In genomic region chrX:94831364-94831763, GRCh38 we compare ENCODE assay signal across 8 cellular contexts.
DNase-seq lines count a peak whose midpoint lies in the region; ATAC-seq, FAIRE-seq and TF ChIP-seq lines count a peak whose summit lies in the region.

No MANE protein-coding gene starts in this region.

- no peak for TF ChIP-seq POLR2A in upper lobe of left lung (IDR thresholded peaks at IDR 0.05)

- H3K4me1 Mint-ChIP-seq in activated T-cell treated with anti-CD3 and anti-CD28 coated beads, Interleukin-2, amount 50 U/mL, for 24 hours (ENCODE audit: low read depth): no peaks in the 10 kb centered on the region

- FAIRE-seq in RCC 7860 (lab: Jason Lieb, UNC) (peak; percentile 73), kidney (lab: Jason Lieb, UNC) (peak; percentile 77), urothelium cell line (lab: Jason Lieb, UNC) (no peak)

- H3K36me3 ChIP-seq in BJ (ENCODE audit: control insufficient read depth, insufficient read depth, low read length): no peaks in the 10 kb centered on the region
- H3K36me3 ChIP-seq in kidney (ENCODE audit: control insufficient read depth in 1 of 2, insufficient read depth in 2 of 2, low read length in 2 of 2): no peaks in the 10 kb centered on the region
- no peaks in the 10 kb centered on the region for H3K36me3 ChIP-seq in upper lobe of left lung

- TF ChIP-seq CTCF in BJ (IDR thresholded peaks at IDR 0.05; ENCODE audit: insufficient read depth, low read depth, low read length): peak; percentile 21; the same call in 1 of the 2 replicates
- peak; percentile 13 for TF ChIP-seq CTCF in kidney (IDR thresholded peaks at IDR 0.05; ENCODE audit: borderline replicate concordance, extremely low read depth, insufficient read depth)
- TF ChIP-seq CTCF in upper lobe of left lung (IDR thresholded peaks at IDR 0.05): peak in 1 of 6 experiments; percentile 13

- H3K27ac Mint-ChIP-seq in activated T-cell treated with anti-CD3 and anti-CD28 coated beads, Interleukin-2, amount 50 U/mL, for 24 hours: no peak overlapping the region

- CTCF ChIA-PET in BJ (lab: Yijun Ruan, JAX): interaction anchor here (2.0 kb wide), 1 partner anchor 245 kb away, joined by 5 read pairs; no protein-coding TSS in a partner anchor

- H3K9ac ChIP-seq in kidney (ENCODE audit: low read length in 2 of 2): no peak overlapping the region

- H3K4me1 ChIP-seq in kidney (ENCODE audit: control insufficient read depth in 1 of 2, insufficient read depth in 1 of 2, low read depth in 1 of 2, low read length in 2 of 2): no peaks in the 10 kb centered on the region
- no peaks in the 10 kb centered on the region for H3K4me1 ChIP-seq in upper lobe of left lung

- H3K9me3 ChIP-seq in kidney (ENCODE audit: control insufficient read depth in 1 of 2, low read length in 2 of 2) (no peaks in the 10 kb centered on the region), upper lobe of left lung (no peaks in the 10 kb centered on the region)

- ATAC-seq in GM21360 (IDR thresholded peaks at IDR 0.05; ENCODE audit: unreplicated experiment): peak; percentile 63
- ATAC-seq in GM19397 (IDR thresholded peaks at IDR 0.05; ENCODE audit: unreplicated experiment): no peak
- no peak for ATAC-seq in upper lobe of left lung (ENCODE audit: low FRiP score in 2 of 2)

- H3K36me3 Mint-ChIP-seq in activated T-cell treated with anti-CD3 and anti-CD28 coated beads, Interleukin-2, amount 50 U/mL, for 24 hours (ENCODE audit: low read depth): no peaks in the 10 kb centered on the region

- H3K27me3 ChIP-seq in BJ (ENCODE audit: control insufficient read depth, insufficient read depth, low read length): no peaks in the 10 kb centered on the region
- H3K27me3 ChIP-seq in upper lobe of left lung: no peaks in the 10 kb centered on the region

- DNase-seq in BJ (ENCODE audit: low read depth): no peak
- no peak for DNase-seq in RCC 7860 (ENCODE audit: low spot score)
- no peak for DNase-seq in kidney
- DNase-seq in urothelium cell line (ENCODE audit: low spot score): no peak
- DNase-seq in activated T-cell treated with anti-CD3 and anti-CD28 coated beads, Interleukin-2, amount 50 U/mL, for 24 hours: no peak
- no peak for DNase-seq in upper lobe of left lung

- POLR2A ChIA-PET in BJ (lab: Charles Lee): no interaction called here

- H3K27me3 Mint-ChIP-seq in activated T-cell treated with anti-CD3 and anti-CD28 coated beads, Interleukin-2, amount 50 U/mL, for 24 hours: peaks cover 10% of the 10 kb centered on the region

- no peaks in the 10 kb centered on the region for H3K9me3 Mint-ChIP-seq in activated T-cell treated with anti-CD3 and anti-CD28 coated beads, Interleukin-2, amount 50 U/mL, for 24 hours

- H3K4me3 ChIP-seq in BJ (ENCODE audit: low read depth, low read length) (no peak overlapping the region), kidney (ENCODE audit: low read length in 2 of 2) (no peak overlapping the region), upper lobe of left lung (no peak overlapping the region)

- H3K27ac ChIP-seq in kidney (ENCODE audit: low read depth in 2 of 2, low read length in 2 of 2) (no peak overlapping the region), upper lobe of left lung (no peak overlapping the region)

- no peak overlapping the region for H3K4me3 Mint-ChIP-seq in activated T-cell treated with anti-CD3 and anti-CD28 coated beads, Interleukin-2, amount 50 U/mL, for 24 hours

- no peak for TF ChIP-seq EP300 in upper lobe of left lung (IDR thresholded peaks at IDR 0.05)

- intact Hi-C loops in kidney (cut with DNase I): no loop called here
